Comparison of ENCODE assay signal across 7 cellular contexts in genomic region chr3:164060923-164061322, GRCh38.
"Had no signal": no experiment of that assay in that cellular context is flagged by ENCODE, and none has a peak within 500 bp of the region (broad histone marks: within the 10 kb centered on the region; RNA-seq: fewer than 3 reads in every experiment).

No MANE protein-coding gene starts in this region.

- DNase-seq: Karpas-422, Kasumi-1, KBM-7, KG1 had no signal

- H3K9ac ChIP-seq: KMS-11 had no signal

- FAIRE-seq: HTR-8/SVneo had no signal

- H3K27ac ChIP-seq: HL-60, KMS-11 had no signal

- H3K4me2 ChIP-seq: KMS-11 had no signal
